10 cellular contexts compared by ENCODE assay signal in genomic region chr3:173839859-173840258, GRCh38.
"Had no signal": no experiment of that assay in that cellular context is flagged by ENCODE, and none has a peak within 500 bp of the region (broad histone marks: within the 10 kb centered on the region; RNA-seq: fewer than 3 reads in every experiment).

No MANE protein-coding gene starts in this region.

- H2AFZ ChIP-seq: GM23248 had no signal

- H3K4me3 ChIP-seq: GM23248, HAP-1, K562 had no signal

- H3K36me3 ChIP-seq: HAP-1 had no signal

- H3K9ac ChIP-seq: GM23248 had no signal

- DNase-seq: GM23248, GOT3, H7, HFFc6, Kasumi-1, KG1 had no signal

- FAIRE-seq: HTR-8/SVneo, K562 had no signal

- H3K27ac ChIP-seq: GM23248 had no signal

- ATAC-seq: HCT116, K562 had no signal
